ENCODE assay signal across 15 cellular contexts in the genomic region with DNA sequence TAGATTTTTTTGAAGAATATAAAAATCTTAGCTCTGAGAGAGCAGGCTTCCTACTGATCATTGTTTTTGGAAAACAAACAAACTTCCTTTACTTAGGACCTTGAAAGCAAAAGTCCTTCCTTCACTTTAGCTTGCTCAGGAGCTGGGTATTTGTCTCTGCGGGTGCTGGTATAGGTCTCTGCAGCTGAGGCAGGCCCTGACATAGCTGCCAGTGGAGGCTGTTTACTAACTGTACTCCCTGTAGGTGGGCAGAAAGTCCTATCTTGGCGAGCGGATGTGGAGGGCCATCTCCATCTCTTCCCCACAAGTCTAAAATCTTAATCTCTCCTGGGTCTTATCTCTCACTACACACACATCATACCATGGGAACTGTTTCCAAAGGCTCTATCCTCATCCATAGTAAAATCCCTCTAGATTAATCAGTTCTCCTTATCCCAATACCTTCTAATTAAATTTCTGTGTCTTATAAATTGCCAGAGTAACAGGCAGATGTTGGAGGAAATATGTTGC. TPM values are rescaled to one million over a fixed set of nuclear protein-coding genes. Genes with fewer than 3 reads are reported as not detected.
DNase-seq lines count a peak whose midpoint lies in the region; ATAC-seq and TF ChIP-seq lines count a peak whose summit lies in the region.
"Had no signal": no experiment of that assay in that cellular context is flagged by ENCODE, and none has a peak within 500 bp of the region (broad histone marks: within the 10 kb centered on the region; RNA-seq: fewer than 3 reads in every experiment).

No MANE protein-coding gene starts in this region.

- H3K36me3 ChIP-seq in neuronal stem cell (replicated peaks in 1 of 2; ENCODE audit: control insufficient read depth in 2 of 2, insufficient read depth in 2 of 2, low read length in 2 of 2), result no peaks in the 10 kb centered on the region
- H3K36me3 ChIP-seq: gastroesophageal sphincter, lower lobe of right lung had no signal

- no peaks in the 10 kb centered on the region for H3K4me1 ChIP-seq in neuronal stem cell (ENCODE audit: control insufficient read depth in 2 of 2, insufficient read depth in 1 of 2, low read depth in 1 of 2, low read length in 2 of 2)
- H3K4me1 ChIP-seq: gastroesophageal sphincter had no signal

- no peak overlapping the region for H2BK5ac ChIP-seq in neuronal stem cell (ENCODE audit: low read length)

- POLR2A ChIA-PET in HEK293T (lab: Yijun Ruan, JAX), result interaction anchor here (0.6 kb wide), 2 partner anchors 44 to 119 kb away, joined by 3 to 5 read pairs; no protein-coding TSS in a partner anchor

- H3K27me3 Mint-ChIP-seq in activated T-cell treated with anti-CD3 and anti-CD28 coated beads, Interleukin-2, amount 50 U/mL, for 24 hours, result no peaks in the 10 kb centered on the region
- H3K27me3 Mint-ChIP-seq in activated naive CD8-positive, alpha-beta T cell, result no peaks in the 10 kb centered on the region

- H3K9me3 Mint-ChIP-seq in activated T-cell treated with anti-CD3 and anti-CD28 coated beads, Interleukin-2, amount 50 U/mL, for 24 hours, result no peaks in the 10 kb centered on the region
- H3K9me3 Mint-ChIP-seq in activated naive CD8-positive, alpha-beta T cell (ENCODE audit: low read depth), result no peaks in the 10 kb centered on the region

- H2BK12ac ChIP-seq in neuronal stem cell (ENCODE audit: low read length), result peak overlapping the region; percentile 73

- no peak overlapping the region for H3K23ac ChIP-seq in neuronal stem cell (ENCODE audit: low read depth, low read length, poor library complexity)

- H2BK15ac ChIP-seq in neuronal stem cell (ENCODE audit: low read length), result no peak overlapping the region

- CTCF ChIA-PET in HEK293T (lab: Yijun Ruan, JAX), result interaction anchor here (0.6 kb wide), 1 partner anchor 60 kb away, joined by 3 read pairs; a partner anchor contains a TSS

- H3K4me3 ChIP-seq in neuronal stem cell (ENCODE audit: low read length in 2 of 2), result no peak overlapping the region
- H3K4me3 ChIP-seq: body of pancreas, gastroesophageal sphincter, lower lobe of right lung had no signal

- no peak overlapping the region for H3K14ac ChIP-seq in neuronal stem cell (ENCODE audit: low read length)

- no peak overlapping the region for H2AK5ac ChIP-seq in neuronal stem cell (ENCODE audit: low read depth, low read length)

- no peak overlapping the region for H3K4ac ChIP-seq in neuronal stem cell (ENCODE audit: low read length)

- DNase-seq in activated T-cell treated with anti-CD3 and anti-CD28 coated beads, Interleukin-2, amount 50 U/mL, for 24 hours, result no peak
- no peak for DNase-seq in activated T-cell treated with anti-CD3 and anti-CD28 coated beads, Interleukin-2, amount 50 U/mL, for 1 hour
- DNase-seq in neuronal stem cell (ENCODE audit: low spot score), result no peak
- no peak for DNase-seq in kidney glomerular epithelial cell (lab: John Stamatoyannopoulos, UW)
- no peak for DNase-seq in HEK293T (ENCODE audit: extremely low spot score)
- DNase-seq: body of pancreas, cortex of kidney, lower lobe of right lung, NCI-H1436 treated with DMSO at 0.1 percent for 48 hours, NCI-H345, SHP77 had no signal

- no peaks in the 10 kb centered on the region for H3K27me3 ChIP-seq in neuronal stem cell (ENCODE audit: control insufficient read depth in 3 of 3, insufficient read depth in 3 of 3, low read depth in 1 of 3, low read length in 3 of 3)
- H3K27me3 ChIP-seq: body of pancreas, gastroesophageal sphincter had no signal

- no peak overlapping the region for H2BK120ac ChIP-seq in neuronal stem cell (ENCODE audit: low read depth, low read length)

- H3K18ac ChIP-seq in neuronal stem cell (ENCODE audit: low read length), result peak overlapping the region; percentile 17

- H4K8ac ChIP-seq in neuronal stem cell (ENCODE audit: low read depth, low read length), result no peak overlapping the region

- H3K27ac Mint-ChIP-seq in activated T-cell treated with anti-CD3 and anti-CD28 coated beads, Interleukin-2, amount 50 U/mL, for 24 hours, result peak overlapping the region; percentile 96
- peak overlapping the region; percentile 97 for H3K27ac Mint-ChIP-seq in activated naive CD8-positive, alpha-beta T cell

- H3K4me3 Mint-ChIP-seq in activated T-cell treated with anti-CD3 and anti-CD28 coated beads, Interleukin-2, amount 50 U/mL, for 24 hours, result peak overlapping the region; percentile 21
- H3K4me3 Mint-ChIP-seq in activated naive CD8-positive, alpha-beta T cell, result no peak overlapping the region

- no peak overlapping the region for H3K9ac ChIP-seq in neuronal stem cell (ENCODE audit: low read depth, low read length, poor library complexity)

- no peaks in the 10 kb centered on the region for H3K9me3 ChIP-seq in neuronal stem cell (replicated peaks in 1 of 2; ENCODE audit: control insufficient read depth in 2 of 2, insufficient read depth in 1 of 2, low read depth in 1 of 2, low read length in 2 of 2)
- H3K9me3 ChIP-seq: body of pancreas, gastroesophageal sphincter, lower lobe of right lung had no signal

- H3K79me1 ChIP-seq in neuronal stem cell (ENCODE audit: low read depth, low read length), result no peaks in the 10 kb centered on the region

- no peak overlapping the region for H3K27ac ChIP-seq in neuronal stem cell (replicated peaks; ENCODE audit: low read length)
- H3K27ac ChIP-seq: body of pancreas, gastroesophageal sphincter, lower lobe of right lung had no signal

- no CpG with 5 or more reads among the region's 3 CpGs for WGBS in neuronal stem cell (ENCODE audit: extremely low coverage in 2 of 2, insufficient read length in 2 of 2, insufficient replicate concordance in 1 of 2), 2 donors

- H3K36me3 Mint-ChIP-seq in activated T-cell treated with anti-CD3 and anti-CD28 coated beads, Interleukin-2, amount 50 U/mL, for 24 hours (ENCODE audit: low read depth), result no peaks in the 10 kb centered on the region
- H3K36me3 Mint-ChIP-seq in activated naive CD8-positive, alpha-beta T cell, result no peaks in the 10 kb centered on the region

- no peak overlapping the region for H3K4me2 ChIP-seq in neuronal stem cell (ENCODE audit: insufficient read depth, low read length, poor library complexity, severe bottlenecking)

- peaks cover 52% of the 10 kb centered on the region for H3K4me1 Mint-ChIP-seq in activated T-cell treated with anti-CD3 and anti-CD28 coated beads, Interleukin-2, amount 50 U/mL, for 24 hours (ENCODE audit: low read depth)
- peaks cover 41% of the 10 kb centered on the region for H3K4me1 Mint-ChIP-seq in activated naive CD8-positive, alpha-beta T cell (ENCODE audit: low read depth)

- H4K91ac ChIP-seq in neuronal stem cell (ENCODE audit: low read depth, low read length, poor library complexity), result no peak overlapping the region

- ATAC-seq in HG03432 (IDR thresholded peaks at IDR 0.05; ENCODE audit: unreplicated experiment) (peak; percentile 3), GM18511 (IDR thresholded peaks at IDR 0.05; ENCODE audit: unreplicated experiment) (no peak)
- ATAC-seq: body of pancreas, gastroesophageal sphincter had no signal

- no peak overlapping the region for H2AFZ ChIP-seq in neuronal stem cell (ENCODE audit: low read length)

TF ChIP-seq in HEK293T, 16 proteins besides CTCF, POLR2A, EP300 and RAD21:
- TF ChIP-seq TARDBP (IDR thresholded peaks at IDR 0.05), result no peak
- TF ChIP-seq FOXM1 (IDR thresholded peaks at IDR 0.05; ENCODE audit: borderline replicate concordance), result no peak
- TF ChIP-seq BHLHE40 (IDR thresholded peaks at IDR 0.05; ENCODE audit: borderline replicate concordance), result no peak
- no peak for TF ChIP-seq L3MBTL2 (conservative IDR thresholded peaks at IDR 0.05)
- TF ChIP-seq SUZ12 (IDR thresholded peaks at IDR 0.05), result no peak
- TF ChIP-seq ELF4 (IDR thresholded peaks at IDR 0.05), result no peak
- no peak for TF ChIP-seq HDGF (IDR thresholded peaks at IDR 0.05; ENCODE audit: borderline replicate concordance)
- TF ChIP-seq NFRKB (IDR thresholded peaks at IDR 0.05), result no peak
- no peak for TF ChIP-seq FOXK2 (IDR thresholded peaks at IDR 0.05)

RNA-seq across cellular contexts. Expression of a gene that starts 4.1 kb away (rescaled TPM):
- polyA plus RNA-seq in neuronal stem cell (2013, experiment 1 of 2), result 11.5 TPM
- 12.2 TPM for polyA plus RNA-seq in neuronal stem cell (2013, experiment 2 of 2)

RNA-seq across cellular contexts. Expression of a gene that starts 54.6 kb away (rescaled TPM):
- 165 TPM for polyA plus RNA-seq in neuronal stem cell (2013, experiment 1 of 2)
- 161 TPM for polyA plus RNA-seq in neuronal stem cell (2013, experiment 2 of 2)

RNA-seq across cellular contexts. Expression of a gene that starts 59.5 kb away (rescaled TPM):
- polyA plus RNA-seq in neuronal stem cell (2013, experiment 1 of 2), result 15.0 TPM
- polyA plus RNA-seq in neuronal stem cell (2013, experiment 2 of 2), result 16.7 TPM
